ENCODE assay signal across 8 cellular contexts in genomic region chr17:4986951-4987766, GRCh38. TPM values are rescaled to one million over a fixed set of nuclear protein-coding genes. Genes with fewer than 3 reads are reported as not detected.
DNase-seq lines count a peak whose midpoint lies in the region; ATAC-seq and TF ChIP-seq lines count a peak whose summit lies in the region.

Gene CAMTA2 (minus strand): TSS chr17:4987675. CDS start chr17:4986222, 1,453 bp downstream.

- no peaks in the 10 kb centered on the region for H3K27me3 ChIP-seq in right lobe of liver

- no peak for DNase-seq in AG09319 (ENCODE audit: extremely low read depth, low read depth)
- peak; percentile 63 to 86 for DNase-seq in NCI-H526 (lab: John Stamatoyannopoulos, UW)
- peak; percentile 83 to 84 for DNase-seq in activated CD4-positive, alpha-beta T cell treated with anti-CD3 and anti-CD28 coated beads, Interleukin-2, amount 50 U/mL, for 4 hours
- DNase-seq in dermis microvascular lymphatic vessel endothelial cell (ENCODE audit: low read depth in 2 of 2), result peak; percentile 56 to 89
- peak; percentile 90 to 92 (median 91) for DNase-seq in right lobe of liver
- DNase-seq in stimulated activated CD4-positive, alpha-beta T cell treated with anti-CD3 and anti-CD28 coated beads, Interleukin-4, amount 100 ng/mL, for 48 hours (ENCODE audit: low read depth in 2 of 2), result peak; percentile 84 to 87

- WGBS in right lobe of liver (ENCODE audit: insufficient coverage, low coverage, low lambda C conversion rate, missing lambda C conversion rate), result 2% methylated on average over 10 of the region's 78 CpGs

- intact Hi-C loops in right lobe of liver (cut with DNase I), result loop anchor here in 1 of 2 donors (10.0 kb wide), 1 partner anchor 78 kb away; no protein-coding TSS in a partner anchor

- H3K4me3 ChIP-seq in right lobe of liver, result peak within 1 kb of the TSS; percentile 65 to 98 (median 84)

- ATAC-seq in GM19023 (IDR thresholded peaks at IDR 0.05; ENCODE audit: unreplicated experiment), result peak; percentile 67
- peak; percentile 67 for ATAC-seq in HG03280 (IDR thresholded peaks at IDR 0.05; ENCODE audit: unreplicated experiment)
- ATAC-seq in right lobe of liver, result peak; percentile 88 to 92 (median 92)

- TF ChIP-seq CTCF in AG09319 (IDR thresholded peaks at IDR 0.05; ENCODE audit: low read depth, low read length) (peak; percentile 51), right lobe of liver (IDR thresholded peaks at IDR 0.05) (peak; percentile 72 to 85 (median 77))

- peak; percentile 67 for TF ChIP-seq POLR2A in right lobe of liver (IDR thresholded peaks at IDR 0.05)

- peaks cover 0 to 9% (median 1%) of the 10 kb centered on the region in 4 donors for H3K36me3 ChIP-seq in right lobe of liver

- peaks cover 0 to 17% (median 2%) of the 10 kb centered on the region in 4 donors for H3K4me1 ChIP-seq in right lobe of liver

- H3K9me3 ChIP-seq in right lobe of liver, result no peaks in the 10 kb centered on the region

- peak within 1 kb of the TSS; percentile 85 to 89 (median 87) for H3K27ac ChIP-seq in right lobe of liver

RNA-seq across cellular contexts. Expression of gene CAMTA2, which starts in this region (rescaled TPM):
- total RNA-seq in dermis microvascular lymphatic vessel endothelial cell, result 2.3 and 7.5 TPM in 2 replicates
- total RNA-seq in right lobe of liver, result 10 to 100 TPM; 15.3 to 21.1 (median 17.7) TPM
